Comparison of ENCODE assay signal across 8 cellular contexts in the genomic region with DNA sequence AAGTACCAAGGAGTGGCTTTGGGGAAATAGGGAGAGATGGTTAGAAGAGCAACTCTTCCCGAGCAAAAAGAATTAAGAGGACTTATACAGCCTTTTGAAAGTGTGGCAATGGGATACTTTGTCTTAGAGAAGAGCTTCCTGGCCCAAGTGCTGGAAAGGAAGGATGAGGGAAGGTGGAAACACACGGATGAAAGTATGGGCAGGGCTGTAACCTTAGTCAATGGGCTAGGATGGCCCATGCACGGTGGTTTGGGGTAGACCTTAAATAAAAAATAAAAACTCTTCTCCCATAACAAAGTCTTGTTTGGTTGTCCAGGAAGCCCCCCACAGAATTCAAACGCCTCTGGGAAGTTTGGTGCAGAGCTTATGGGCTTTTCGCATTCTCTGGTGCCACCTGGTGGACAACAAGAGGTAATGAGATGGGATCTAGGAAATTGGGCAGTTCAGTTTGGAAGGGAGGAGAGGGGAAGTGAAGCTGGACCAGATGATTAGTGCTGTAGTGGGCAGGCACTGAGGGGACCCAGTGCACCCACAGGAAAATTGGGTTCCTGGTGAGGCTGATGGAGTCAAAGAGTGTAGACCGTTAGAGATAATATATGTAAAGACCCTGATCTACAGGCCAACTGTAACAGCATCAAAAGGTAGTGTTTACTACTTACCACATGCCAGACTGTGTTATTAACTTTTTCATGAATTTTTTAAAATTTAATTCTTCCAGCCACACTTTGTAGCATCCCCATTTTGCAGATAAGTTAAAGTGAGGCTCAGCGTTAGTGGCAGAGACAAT. TPM values are rescaled to one million over a fixed set of nuclear protein-coding genes. Genes with fewer than 3 reads are reported as not detected.
DNase-seq lines count a peak whose midpoint lies in the region; ATAC-seq, FAIRE-seq and TF ChIP-seq lines count a peak whose summit lies in the region.

No MANE protein-coding gene starts in this region.

- 5% methylated on average over 7 of the region's 7 CpGs for WGBS in A549 (ENCODE audit: missing lambda C conversion rate)
- 25 to 32% (median 27%) methylated on average over 7 of the region's 7 CpGs for WGBS in adrenal gland, 4 donors
- no CpG with 5 or more reads among the region's 7 CpGs for WGBS in iPS DF 6.9 (ENCODE audit: insufficient coverage, insufficient read length)

- CTCF ChIA-PET in A549 (lab: Yijun Ruan, JAX): interaction anchor here (0.6 to 5.2 kb wide), 36 partner anchors 8 to 764 kb away, joined by 3 to 62 read pairs (median 4); partner anchors contain the start of gene GPR119
- CTCF ChIA-PET in GM10248 (lab: Yijun Ruan, JAX): interaction anchor here (0.6 to 4.5 kb wide), 17 partner anchors 10 to 840 kb away, joined by 3 to 43 read pairs (median 4); partner anchors contain the start of gene ENOX2

- H3K4me1 ChIP-seq in A549: no peaks in the 10 kb centered on the region
- no peaks in the 10 kb centered on the region for H3K4me1 ChIP-seq in adrenal gland (replicated peaks in 1 of 2)
- H3K4me1 ChIP-seq in iPS DF 6.9 (ENCODE audit: control insufficient read depth, insufficient read depth, low read length): no peaks in the 10 kb centered on the region

- no peak overlapping the region for H3K4me3 ChIP-seq in A549
- no peak overlapping the region for H3K4me3 ChIP-seq in adrenal gland
- H3K4me3 ChIP-seq in iPS DF 6.9 (ENCODE audit: low read length): no peak overlapping the region

- H3K36me3 ChIP-seq in adrenal gland (replicated peaks in 1 of 2): no peaks in the 10 kb centered on the region
- no peaks in the 10 kb centered on the region for H3K36me3 ChIP-seq in iPS DF 6.9 (ENCODE audit: control insufficient read depth, insufficient read depth, low read length)

- no peak for TF ChIP-seq EP300 in A549 (IDR thresholded peaks at IDR 0.05)

- no peak overlapping the region for H3K4me2 ChIP-seq in A549

- POLR2A ChIA-PET in A549 (lab: Yijun Ruan, JAX) (interaction anchor here (1.1 kb wide), 1 partner anchor 14 kb away, joined by 6 read pairs; the partner anchor contains the start of gene ENOX2), GM10248 (lab: Yijun Ruan, JAX) (no interaction called here)

- FAIRE-seq in A549 (lab: Jason Lieb, UNC): peak; percentile 95

- TF ChIP-seq RAD21 in A549 (conservative IDR thresholded peaks at IDR 0.05 in 1 of 2, IDR thresholded peaks at IDR 0.05 in 1 of 2): peak; percentile 90

- TF ChIP-seq POLR2A in A549 (IDR thresholded peaks at IDR 0.05; ENCODE audit: low read length) (no peak), adrenal gland (IDR thresholded peaks at IDR 0.05) (no peak)

- TF ChIP-seq CTCF in A549 (IDR thresholded peaks at IDR 0.05) (peak; percentile 78), GM10248 (IDR thresholded peaks at IDR 0.05; ENCODE audit: control extremely low read depth, extremely low read depth, low read depth, missing control alignments) (peak; percentile 51), adrenal gland (IDR thresholded peaks at IDR 0.05) (peak; percentile 61 to 82 (median 74))

- H3K27me3 ChIP-seq in adrenal gland (peaks cover 8% of the 10 kb centered on the region), iPS DF 6.9 (ENCODE audit: control insufficient read depth, insufficient read depth, low read length) (no peaks in the 10 kb centered on the region)

- intact Hi-C loops in adrenal gland (cut with DNase I): loop anchor here (5.0 to 10.0 kb wide), 3 partner anchors 380 to 522 kb away; no protein-coding TSS in a partner anchor

- H3K9me3 ChIP-seq in A549 (no peaks in the 10 kb centered on the region), adrenal gland (replicated peaks in 1 of 3) (no peaks in the 10 kb centered on the region), iPS DF 6.9 (ENCODE audit: control insufficient read depth, insufficient read depth, low read length) (no peaks in the 10 kb centered on the region)

- DNase-seq in A549 (ENCODE audit: low read depth in 1 of 2, low spot score in 1 of 2): peak; percentile 44 to 55
- DNase-seq in GM10248 (ENCODE audit: extremely low spot score): peak; percentile 48
- peak; percentile 20 for DNase-seq in HPDE6-E6E7 (ENCODE audit: extremely low spot score)
- DNase-seq in RKO (ENCODE audit: low spot score): peak; percentile 69
- peak; percentile 19 to 59 (median 44) for DNase-seq in adrenal gland
- peak; percentile 33 for DNase-seq in iPS DF 6.9 (ENCODE audit: low read depth, low spot score)
- DNase-seq in stimulated activated CD4-positive, alpha-beta T cell treated with anti-CD3 and anti-CD28 coated beads, Interleukin-15, amount 100 ng/mL, for 1 hour (ENCODE audit: low read depth in 1 of 2, low spot score in 1 of 2): peak; percentile 0 to 2

- no peak overlapping the region for H3K27ac ChIP-seq in A549
- H3K27ac ChIP-seq in adrenal gland: no peak overlapping the region
- no peak overlapping the region for H3K27ac ChIP-seq in iPS DF 6.9 (ENCODE audit: low read length)

- ATAC-seq in A549 (peak; percentile 85 to 87), GM21390 (IDR thresholded peaks at IDR 0.05; ENCODE audit: unreplicated experiment) (no peak)

TF ChIP-seq in A549, 52 proteins besides CTCF, POLR2A, EP300 and RAD21:
- TF ChIP-seq ELK1 (IDR thresholded peaks at IDR 0.05; ENCODE audit: low read depth, low read length): no peak
- TF ChIP-seq RCOR1 (IDR thresholded peaks at IDR 0.05; ENCODE audit: low read depth, low read length): no peak
- no peak for TF ChIP-seq JUN (IDR thresholded peaks at IDR 0.05)
- TF ChIP-seq, protein P1, sequence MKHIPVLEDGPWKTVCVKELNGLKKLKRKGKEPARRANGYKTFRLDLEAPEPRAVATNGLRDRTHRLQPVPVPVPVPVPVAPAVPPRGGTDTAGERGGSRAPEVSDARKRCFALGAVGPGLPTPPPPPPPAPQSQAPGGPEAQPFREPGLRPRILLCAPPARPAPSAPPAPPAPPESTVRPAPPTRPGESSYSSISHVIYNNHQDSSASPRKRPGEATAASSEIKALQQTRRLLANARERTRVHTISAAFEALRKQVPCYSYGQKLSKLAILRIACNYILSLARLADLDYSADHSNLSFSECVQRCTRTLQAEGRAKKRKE (CRISPR knock-in tag; IDR thresholded peaks at IDR 0.05; ENCODE audit: low read depth): no peak
- no peak for TF ChIP-seq ZC3H11A (IDR thresholded peaks at IDR 0.05)
- TF ChIP-seq KDM5A (IDR thresholded peaks at IDR 0.05): no peak
- TF ChIP-seq SMC3 (IDR thresholded peaks at IDR 0.05): peak; percentile 85

RNA-seq across cellular contexts. Expression of gene ENOX2, which starts 13.8 kb away (rescaled TPM):
- 34.8 and 35.5 TPM in 2 replicates for polyA plus RNA-seq in A549 (2011; rRNA removed)
- polyA plus RNA-seq in A549 (2012; cell fraction: cytosol; rRNA removed): 7.4 and 8.6 TPM in 2 replicates
- polyA plus RNA-seq in A549 (2012; cell fraction: nucleus; rRNA removed): 2.7 and 4.2 TPM in 2 replicates
- 9.6 to 10.3 TPM (median 10.2 TPM) in 3 replicates for polyA plus RNA-seq in A549 (2017; fragmentation: RNase III; extraction: RNeasy Plus Mini Kit Qiagen cat#74134 plus additional on column Dnase treatment)
- 16.7 and 17.4 TPM in 2 replicates for polyA minus RNA-seq in A549 (2011; rRNA and poly(A)+ RNA removed)
- total RNA-seq in adrenal gland: 10 to 100 TPM; 16.0 to 31.7 (median 22.2) TPM
- polyA plus RNA-seq in adrenal gland: 10 to 100 TPM in 1 of 3 donors, 1 to 10 TPM in 2; 3.4 to 18.1 (median 4.5) TPM

Comparison
In these comparisons a context has a peak if more than half of its experiments do, and no peak if none do; other contexts are left out.
1. DNase-seq: peak in every context shown above with its lines; median percentile 69 in RKO; 50 in A549; 48 in GM10248; 44 in adrenal gland; 33 in iPS DF 6.9; 20 in HPDE6-E6E7; 1 in stimulated activated CD4-positive, alpha-beta T cell treated with anti-CD3 and anti-CD28 coated beads, Interleukin-15, amount 100 ng/mL, for 1 hour.